16 cellular contexts compared by ENCODE assay signal in the genomic region with DNA sequence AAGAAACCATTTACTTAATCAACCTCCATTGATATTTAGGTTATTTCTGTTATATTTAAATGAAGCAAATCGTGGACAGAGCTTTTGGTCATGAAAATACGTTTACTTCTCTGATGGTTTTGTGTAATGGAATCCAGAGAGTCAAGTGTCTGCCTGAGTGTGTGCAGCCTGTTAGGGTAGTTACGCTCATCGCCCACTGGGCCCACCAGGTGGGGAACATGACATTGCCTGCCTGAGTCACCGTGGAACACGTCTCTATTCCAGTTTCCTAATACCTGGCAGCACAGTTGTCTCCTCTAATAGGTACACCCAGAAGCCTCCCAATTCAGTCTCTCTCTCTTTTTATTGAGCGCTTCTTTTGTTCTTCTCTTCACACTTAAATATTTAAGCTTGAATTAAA.
DNase-seq lines count a peak whose midpoint lies in the region; ATAC-seq and TF ChIP-seq lines count a peak whose summit lies in the region.
"Had no signal": no experiment of that assay in that cellular context is flagged by ENCODE, and none has a peak within 500 bp of the region (broad histone marks: within the 10 kb centered on the region; RNA-seq: fewer than 3 reads in every experiment).

No MANE protein-coding gene starts in this region.

- no peaks in the 10 kb centered on the region for H3K4me1 ChIP-seq in ovary (ENCODE audit: insufficient read depth)

- no peak for TF ChIP-seq POLR2A in ovary (IDR thresholded peaks at IDR 0.05)

- POLR2A ChIA-PET in WTC11 (lab: Charles Lee) = no interaction called here

- intact Hi-C loops in cardiac septum (cut with DNase I) = no loop called here
- intact Hi-C loops in Right ventricle myocardium superior (cut with DNase I) = no loop called here
- intact Hi-C loops in ovary (cut with DNase I) = no loop called here

- H3K4me1 Mint-ChIP-seq in WTC11 (no peaks in the 10 kb centered on the region), osteocyte (ENCODE audit: unreplicated experiment) (no peaks in the 10 kb centered on the region), glutamatergic neuron (ENCODE audit: low read depth, unreplicated experiment) (peaks cover 9% of the 10 kb centered on the region)
- H3K4me1 Mint-ChIP-seq: B cell had no signal

- H3K36me3 ChIP-seq in ovary = no peaks in the 10 kb centered on the region

- H3K4me3 ChIP-seq in ovary = no peak overlapping the region
- H3K4me3 ChIP-seq: GM12878, GM23248 had no signal

- 86 to 91% (median 90%) methylated on average over 7 of the region's 7 CpGs for WGBS in ovary, 3 donors

- in situ Hi-C loops in G401 (cut with HindIII; ENCODE audit: low sequenced_read_pairs) = no loop called here

- CTCF ChIA-PET in WTC11 (lab: Charles Lee) = interaction anchor here (0.6 kb wide), 1 partner anchor 436 kb away, joined by 3 read pairs; no protein-coding TSS in a partner anchor

- H3K27ac Mint-ChIP-seq in WTC11 (no peak overlapping the region), osteocyte (ENCODE audit: unreplicated experiment) (no peak overlapping the region), glutamatergic neuron (ENCODE audit: unreplicated experiment) (no peak overlapping the region)
- H3K27ac Mint-ChIP-seq: B cell; CD4-positive, alpha-beta T cell had no signal

- H3K9me3 ChIP-seq in ovary = no peaks in the 10 kb centered on the region

- H3K4me3 Mint-ChIP-seq in WTC11 = no peak overlapping the region
- no peak overlapping the region for H3K4me3 Mint-ChIP-seq in osteocyte (ENCODE audit: unreplicated experiment)
- H3K4me3 Mint-ChIP-seq in glutamatergic neuron (ENCODE audit: unreplicated experiment) = no peak overlapping the region
- H3K4me3 Mint-ChIP-seq: B cell; CD4-positive, alpha-beta T cell had no signal

- DNase-seq in cardiac septum (ENCODE audit: low spot score) (peak; percentile 9), Right ventricle myocardium superior (no peak), WTC11 (ENCODE audit: low spot score) (peak; percentile 3), islet precursor cell (peak; percentile 33), osteocyte (ENCODE audit: extremely low spot score, unreplicated experiment) (peak; percentile 36), ovary (no peak), glutamatergic neuron (no peak), G401 (ENCODE audit: low spot score) (no peak)
- DNase-seq: C1 segment of cervical spinal cord; Calu3; CD4-positive, alpha-beta T cell; DMS 273 treated with DMSO at 0.1 percent for 48 hours; GM23248 had no signal

- no peak for TF ChIP-seq EP300 in ovary (IDR thresholded peaks at IDR 0.05)

- H3K27me3 Mint-ChIP-seq in WTC11 (ENCODE audit: low read depth) = no peaks in the 10 kb centered on the region
- peaks cover 11% of the 10 kb centered on the region for H3K27me3 Mint-ChIP-seq in osteocyte (ENCODE audit: unreplicated experiment)
- H3K27me3 Mint-ChIP-seq in glutamatergic neuron (ENCODE audit: unreplicated experiment) = peaks cover 7% of the 10 kb centered on the region
- H3K27me3 Mint-ChIP-seq: B cell; CD4-positive, alpha-beta T cell had no signal

- H3K27me3 ChIP-seq in ovary = no peaks in the 10 kb centered on the region

- no peak overlapping the region for H3K27ac ChIP-seq in ovary
- H3K27ac ChIP-seq: GM23248, HL-60 had no signal

- ATAC-seq in Right ventricle myocardium superior (ENCODE audit: poor library complexity) (no peak), WTC11 (no peak)
- ATAC-seq: GM12878 had no signal

- TF ChIP-seq CTCF in WTC11 (IDR thresholded peaks at IDR 0.05) (no peak), osteocyte (IDR thresholded peaks at IDR 0.05) (no peak), ovary (IDR thresholded peaks at IDR 0.05) (no peak), glutamatergic neuron (IDR thresholded peaks at IDR 0.05; ENCODE audit: partially characterized antibody, unreplicated experiment) (no peak)

- H3K36me3 Mint-ChIP-seq in WTC11 = peaks cover 4% of the 10 kb centered on the region
- no peaks in the 10 kb centered on the region for H3K36me3 Mint-ChIP-seq in osteocyte (ENCODE audit: unreplicated experiment)
- H3K36me3 Mint-ChIP-seq in glutamatergic neuron (ENCODE audit: unreplicated experiment) = no peaks in the 10 kb centered on the region

- H3K9me3 Mint-ChIP-seq in WTC11 = no peaks in the 10 kb centered on the region
- H3K9me3 Mint-ChIP-seq in osteocyte (ENCODE audit: unreplicated experiment) = no peaks in the 10 kb centered on the region
- peaks cover 7% of the 10 kb centered on the region for H3K9me3 Mint-ChIP-seq in glutamatergic neuron (ENCODE audit: unreplicated experiment)
- H3K9me3 Mint-ChIP-seq: CD4-positive, alpha-beta T cell had no signal

TF ChIP-seq in WTC11, 78 proteins besides CTCF, POLR2A, EP300 and RAD21 (continues in another document):
- TF ChIP-seq NR3C1 (CRISPR knock-in tag; conservative IDR thresholded peaks at IDR 0.05; ENCODE audit: low read depth) (no peak), AFF4 (CRISPR knock-in tag; IDR thresholded peaks at IDR 0.05; ENCODE audit: borderline replicate concordance) (no peak), GABPB1 (CRISPR knock-in tag; IDR thresholded peaks at IDR 0.05) (no peak), E2F5 (CRISPR knock-in tag; IDR thresholded peaks at IDR 0.05) (no peak), RELA (CRISPR knock-in tag; IDR thresholded peaks at IDR 0.05; ENCODE audit: borderline replicate concordance) (no peak), FOXJ3 (CRISPR knock-in tag; IDR thresholded peaks at IDR 0.05; ENCODE audit: borderline replicate concordance) (no peak), NFE2L1 (CRISPR knock-in tag; IDR thresholded peaks at IDR 0.05) (no peak), ZNF219 (CRISPR knock-in tag; IDR thresholded peaks at IDR 0.05; ENCODE audit: borderline replicate concordance) (no peak), FOXK1 (CRISPR knock-in tag; IDR thresholded peaks at IDR 0.05) (no peak), SOX15 (CRISPR knock-in tag; IDR thresholded peaks at IDR 0.05) (no peak)
- TF ChIP-seq, protein P1, sequence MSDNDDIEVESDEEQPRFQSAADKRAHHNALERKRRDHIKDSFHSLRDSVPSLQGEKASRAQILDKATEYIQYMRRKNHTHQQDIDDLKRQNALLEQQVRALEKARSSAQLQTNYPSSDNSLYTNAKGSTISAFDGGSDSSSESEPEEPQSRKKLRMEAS (CRISPR knock-in tag; IDR thresholded peaks at IDR 0.05) = no peak
- TF ChIP-seq, protein P2, sequence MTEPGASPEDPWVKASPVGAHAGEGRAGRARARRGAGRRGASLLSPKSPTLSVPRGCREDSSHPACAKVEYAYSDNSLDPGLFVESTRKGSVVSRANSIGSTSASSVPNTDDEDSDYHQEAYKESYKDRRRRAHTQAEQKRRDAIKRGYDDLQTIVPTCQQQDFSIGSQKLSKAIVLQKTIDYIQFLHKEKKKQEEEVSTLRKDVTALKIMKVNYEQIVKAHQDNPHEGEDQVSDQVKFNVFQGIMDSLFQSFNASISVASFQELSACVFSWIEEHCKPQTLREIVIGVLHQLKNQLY (CRISPR knock-in tag; IDR thresholded peaks at IDR 0.05) = no peak
- TF ChIP-seq, protein P3, sequence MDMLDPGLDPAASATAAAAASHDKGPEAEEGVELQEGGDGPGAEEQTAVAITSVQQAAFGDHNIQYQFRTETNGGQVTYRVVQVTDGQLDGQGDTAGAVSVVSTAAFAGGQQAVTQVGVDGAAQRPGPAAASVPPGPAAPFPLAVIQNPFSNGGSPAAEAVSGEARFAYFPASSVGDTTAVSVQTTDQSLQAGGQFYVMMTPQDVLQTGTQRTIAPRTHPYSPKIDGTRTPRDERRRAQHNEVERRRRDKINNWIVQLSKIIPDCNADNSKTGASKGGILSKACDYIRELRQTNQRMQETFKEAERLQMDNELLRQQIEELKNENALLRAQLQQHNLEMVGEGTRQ (CRISPR knock-in tag; IDR thresholded peaks at IDR 0.05) = no peak

Comparison
In these comparisons a context has a peak if more than half of its experiments do, and no peak if none do; other contexts are left out.
1. DNase-seq: peak in cardiac septum (single experiment), WTC11 (single experiment), islet precursor cell (single experiment) and osteocyte (single experiment); none in Right ventricle myocardium superior (single experiment), ovary (0 of 5), glutamatergic neuron (single experiment) and G401 (single experiment).